Comparison of ENCODE assay signal across 1 cellular context in the genomic region with DNA sequence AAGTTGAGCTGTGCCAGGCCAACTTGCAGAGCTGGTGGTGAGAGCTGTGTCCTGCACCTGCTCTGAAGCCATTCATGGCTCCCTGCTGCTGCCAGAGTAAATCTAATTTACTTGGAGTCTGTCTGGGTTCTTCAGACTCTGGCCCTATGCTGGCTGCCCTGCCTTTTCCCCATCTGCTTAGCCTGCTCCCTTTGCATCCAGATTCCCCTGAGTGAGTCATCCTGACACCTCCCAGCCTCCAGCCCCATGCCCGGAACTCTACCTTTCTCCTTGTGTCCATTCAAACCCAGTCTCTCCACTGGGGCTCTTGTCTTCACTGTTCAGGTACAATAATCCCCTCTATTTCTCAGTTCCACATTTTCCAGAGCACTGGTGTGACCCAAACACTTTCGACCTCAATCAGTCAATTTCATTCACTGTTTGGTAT.
TF ChIP-seq lines count a peak whose summit lies in the region.

No MANE protein-coding gene starts in this region.

TF ChIP-seq in GM23338, 12 proteins besides CTCF, POLR2A, EP300 and RAD21:
- TF ChIP-seq, protein P1, sequence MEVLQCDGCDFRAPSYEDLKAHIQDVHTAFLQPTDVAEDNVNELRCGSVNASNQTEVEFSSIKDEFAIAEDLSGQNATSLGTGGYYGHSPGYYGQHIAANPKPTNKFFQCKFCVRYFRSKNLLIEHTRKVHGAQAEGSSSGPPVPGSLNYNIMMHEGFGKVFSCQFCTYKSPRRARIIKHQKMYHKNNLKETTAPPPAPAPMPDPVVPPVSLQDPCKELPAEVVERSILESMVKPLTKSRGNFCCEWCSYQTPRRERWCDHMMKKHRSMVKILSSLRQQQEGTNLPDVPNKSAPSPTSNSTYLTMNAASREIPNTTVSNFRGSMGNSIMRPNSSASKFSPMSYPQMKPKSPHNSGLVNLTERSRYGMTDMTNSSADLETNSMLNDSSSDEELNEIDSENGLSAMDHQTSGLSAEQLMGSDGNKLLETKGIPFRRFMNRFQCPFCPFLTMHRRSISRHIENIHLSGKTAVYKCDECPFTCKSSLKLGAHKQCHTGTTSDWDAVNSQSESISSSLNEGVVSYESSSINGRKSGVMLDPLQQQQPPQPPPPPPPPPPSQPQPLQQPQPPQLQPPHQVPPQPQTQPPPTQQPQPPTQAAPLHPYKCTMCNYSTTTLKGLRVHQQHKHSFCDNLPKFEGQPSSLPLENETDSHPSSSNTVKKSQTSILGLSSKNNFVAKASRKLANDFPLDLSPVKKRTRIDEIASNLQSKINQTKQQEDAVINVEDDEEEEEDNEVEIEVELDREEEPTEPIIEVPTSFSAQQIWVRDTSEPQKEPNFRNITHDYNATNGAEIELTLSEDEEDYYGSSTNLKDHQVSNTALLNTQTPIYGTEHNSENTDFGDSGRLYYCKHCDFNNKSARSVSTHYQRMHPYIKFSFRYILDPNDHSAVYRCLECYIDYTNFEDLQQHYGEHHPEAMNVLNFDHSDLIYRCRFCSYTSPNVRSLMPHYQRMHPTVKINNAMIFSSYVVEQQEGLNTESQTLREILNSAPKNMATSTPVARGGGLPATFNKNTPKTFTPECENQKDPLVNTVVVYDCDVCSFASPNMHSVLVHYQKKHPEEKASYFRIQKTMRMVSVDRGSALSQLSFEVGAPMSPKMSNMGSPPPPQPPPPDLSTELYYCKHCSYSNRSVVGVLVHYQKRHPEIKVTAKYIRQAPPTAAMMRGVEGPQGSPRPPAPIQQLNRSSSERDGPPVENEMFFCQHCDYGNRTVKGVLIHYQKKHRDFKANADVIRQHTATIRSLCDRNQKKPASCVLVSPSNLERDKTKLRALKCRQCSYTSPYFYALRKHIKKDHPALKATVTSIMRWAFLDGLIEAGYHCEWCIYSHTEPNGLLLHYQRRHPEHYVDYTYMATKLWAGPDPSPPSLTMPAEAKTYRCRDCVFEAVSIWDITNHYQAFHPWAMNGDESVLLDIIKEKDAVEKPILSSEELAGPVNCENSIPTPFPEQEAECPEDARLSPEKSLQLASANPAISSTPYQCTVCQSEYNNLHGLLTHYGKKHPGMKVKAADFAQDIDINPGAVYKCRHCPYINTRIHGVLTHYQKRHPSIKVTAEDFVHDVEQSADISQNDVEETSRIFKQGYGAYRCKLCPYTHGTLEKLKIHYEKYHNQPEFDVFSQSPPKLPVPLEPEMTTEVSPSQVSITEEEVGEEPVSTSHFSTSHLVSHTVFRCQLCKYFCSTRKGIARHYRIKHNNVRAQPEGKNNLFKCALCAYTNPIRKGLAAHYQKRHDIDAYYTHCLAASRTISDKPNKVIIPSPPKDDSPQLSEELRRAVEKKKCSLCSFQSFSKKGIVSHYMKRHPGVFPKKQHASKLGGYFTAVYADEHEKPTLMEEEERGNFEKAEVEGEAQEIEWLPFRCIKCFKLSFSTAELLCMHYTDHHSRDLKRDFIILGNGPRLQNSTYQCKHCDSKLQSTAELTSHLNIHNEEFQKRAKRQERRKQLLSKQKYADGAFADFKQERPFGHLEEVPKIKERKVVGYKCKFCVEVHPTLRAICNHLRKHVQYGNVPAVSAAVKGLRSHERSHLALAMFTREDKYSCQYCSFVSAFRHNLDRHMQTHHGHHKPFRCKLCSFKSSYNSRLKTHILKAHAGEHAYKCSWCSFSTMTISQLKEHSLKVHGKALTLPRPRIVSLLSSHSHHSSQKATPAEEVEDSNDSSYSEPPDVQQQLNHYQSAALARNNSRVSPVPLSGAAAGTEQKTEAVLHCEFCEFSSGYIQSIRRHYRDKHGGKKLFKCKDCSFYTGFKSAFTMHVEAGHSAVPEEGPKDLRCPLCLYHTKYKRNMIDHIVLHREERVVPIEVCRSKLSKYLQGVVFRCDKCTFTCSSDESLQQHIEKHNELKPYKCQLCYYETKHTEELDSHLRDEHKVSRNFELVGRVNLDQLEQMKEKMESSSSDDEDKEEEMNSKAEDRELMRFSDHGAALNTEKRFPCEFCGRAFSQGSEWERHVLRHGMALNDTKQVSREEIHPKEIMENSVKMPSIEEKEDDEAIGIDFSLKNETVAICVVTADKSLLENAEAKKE (CRISPR knock-in tag; IDR thresholded peaks at IDR 0.05) = no peak
- TF ChIP-seq NANOG (IDR thresholded peaks at IDR 0.05; ENCODE audit: borderline replicate concordance) (no peak), CREB1 (CRISPR knock-in tag; IDR thresholded peaks at IDR 0.05; ENCODE audit: low read depth) (no peak), STAT1 (IDR thresholded peaks at IDR 0.05; ENCODE audit: unreplicated experiment) (no peak), EZH2phosphoT487 (IDR thresholded peaks at IDR 0.05; ENCODE audit: unreplicated experiment) (no peak), JUNB (IDR thresholded peaks at IDR 0.05; ENCODE audit: unreplicated experiment) (no peak), POLR2AphosphoS5 (IDR thresholded peaks at IDR 0.05; ENCODE audit: low read depth) (no peak), ZNF331 (CRISPR knock-in tag; IDR thresholded peaks at IDR 0.05; ENCODE audit: low read depth) (no peak), EZH2 (IDR thresholded peaks at IDR 0.05; ENCODE audit: low read depth, unreplicated experiment) (no peak), ZNF114 (CRISPR knock-in tag; IDR thresholded peaks at IDR 0.05) (no peak)
- TF ChIP-seq, protein P2, sequence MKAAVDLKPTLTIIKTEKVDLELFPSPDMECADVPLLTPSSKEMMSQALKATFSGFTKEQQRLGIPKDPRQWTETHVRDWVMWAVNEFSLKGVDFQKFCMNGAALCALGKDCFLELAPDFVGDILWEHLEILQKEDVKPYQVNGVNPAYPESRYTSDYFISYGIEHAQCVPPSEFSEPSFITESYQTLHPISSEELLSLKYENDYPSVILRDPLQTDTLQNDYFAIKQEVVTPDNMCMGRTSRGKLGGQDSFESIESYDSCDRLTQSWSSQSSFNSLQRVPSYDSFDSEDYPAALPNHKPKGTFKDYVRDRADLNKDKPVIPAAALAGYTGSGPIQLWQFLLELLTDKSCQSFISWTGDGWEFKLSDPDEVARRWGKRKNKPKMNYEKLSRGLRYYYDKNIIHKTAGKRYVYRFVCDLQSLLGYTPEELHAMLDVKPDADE (IDR thresholded peaks at IDR 0.05) = no peak
- TF ChIP-seq, protein P3, sequence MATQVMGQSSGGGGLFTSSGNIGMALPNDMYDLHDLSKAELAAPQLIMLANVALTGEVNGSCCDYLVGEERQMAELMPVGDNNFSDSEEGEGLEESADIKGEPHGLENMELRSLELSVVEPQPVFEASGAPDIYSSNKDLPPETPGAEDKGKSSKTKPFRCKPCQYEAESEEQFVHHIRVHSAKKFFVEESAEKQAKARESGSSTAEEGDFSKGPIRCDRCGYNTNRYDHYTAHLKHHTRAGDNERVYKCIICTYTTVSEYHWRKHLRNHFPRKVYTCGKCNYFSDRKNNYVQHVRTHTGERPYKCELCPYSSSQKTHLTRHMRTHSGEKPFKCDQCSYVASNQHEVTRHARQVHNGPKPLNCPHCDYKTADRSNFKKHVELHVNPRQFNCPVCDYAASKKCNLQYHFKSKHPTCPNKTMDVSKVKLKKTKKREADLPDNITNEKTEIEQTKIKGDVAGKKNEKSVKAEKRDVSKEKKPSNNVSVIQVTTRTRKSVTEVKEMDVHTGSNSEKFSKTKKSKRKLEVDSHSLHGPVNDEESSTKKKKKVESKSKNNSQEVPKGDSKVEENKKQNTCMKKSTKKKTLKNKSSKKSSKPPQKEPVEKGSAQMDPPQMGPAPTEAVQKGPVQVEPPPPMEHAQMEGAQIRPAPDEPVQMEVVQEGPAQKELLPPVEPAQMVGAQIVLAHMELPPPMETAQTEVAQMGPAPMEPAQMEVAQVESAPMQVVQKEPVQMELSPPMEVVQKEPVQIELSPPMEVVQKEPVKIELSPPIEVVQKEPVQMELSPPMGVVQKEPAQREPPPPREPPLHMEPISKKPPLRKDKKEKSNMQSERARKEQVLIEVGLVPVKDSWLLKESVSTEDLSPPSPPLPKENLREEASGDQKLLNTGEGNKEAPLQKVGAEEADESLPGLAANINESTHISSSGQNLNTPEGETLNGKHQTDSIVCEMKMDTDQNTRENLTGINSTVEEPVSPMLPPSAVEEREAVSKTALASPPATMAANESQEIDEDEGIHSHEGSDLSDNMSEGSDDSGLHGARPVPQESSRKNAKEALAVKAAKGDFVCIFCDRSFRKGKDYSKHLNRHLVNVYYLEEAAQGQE (IDR thresholded peaks at IDR 0.05; ENCODE audit: unreplicated experiment) = no peak
TF ChIP-seq in GM23338: peak in this region for 0.
